In the genomic region with DNA sequence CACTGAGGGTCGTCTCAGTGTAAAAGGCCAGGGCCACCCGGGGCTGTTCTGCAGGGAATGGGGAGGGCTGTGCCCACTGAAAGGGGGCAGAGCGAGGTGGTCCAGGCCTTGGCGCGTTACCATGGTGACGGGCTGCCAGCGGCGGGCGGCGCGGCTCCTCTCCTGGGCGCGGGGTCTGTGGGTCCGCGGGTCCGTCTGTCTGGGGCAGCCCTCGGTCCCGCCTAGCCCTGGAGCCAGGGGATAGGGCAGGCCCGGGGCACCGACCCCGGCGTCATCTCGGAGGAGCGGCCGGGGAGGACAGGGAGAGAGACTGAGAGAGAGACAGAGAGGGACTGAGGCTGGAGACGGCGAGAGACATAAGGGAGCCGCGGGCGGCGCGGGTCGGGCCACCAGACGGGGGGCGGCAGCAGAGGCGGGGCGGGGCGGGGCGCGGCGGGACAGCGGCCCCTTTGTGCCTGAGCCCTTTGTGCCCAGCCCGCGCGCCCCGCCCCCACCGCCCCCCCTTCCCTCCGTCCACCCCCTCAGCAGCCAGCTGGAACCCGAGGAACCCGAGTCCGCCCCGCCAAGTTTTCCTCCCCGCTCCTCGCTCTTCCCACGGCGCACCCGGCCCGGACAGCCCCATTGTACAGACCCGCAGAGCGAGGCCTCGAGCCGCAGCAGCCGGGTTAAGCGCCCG, we compare ENCODE assay signal across 10 cellular contexts. TPM values are rescaled to one million over a fixed set of nuclear protein-coding genes. Genes with fewer than 3 reads are reported as not detected.
DNase-seq lines count a peak whose midpoint lies in the region; ATAC-seq, FAIRE-seq and TF ChIP-seq lines count a peak whose summit lies in the region.
"Had no signal": no experiment of that assay in that cellular context is flagged by ENCODE, and none has a peak within 500 bp of the region (broad histone marks: within the 10 kb centered on the region; RNA-seq: fewer than 3 reads in every experiment).

A gene with protein sequence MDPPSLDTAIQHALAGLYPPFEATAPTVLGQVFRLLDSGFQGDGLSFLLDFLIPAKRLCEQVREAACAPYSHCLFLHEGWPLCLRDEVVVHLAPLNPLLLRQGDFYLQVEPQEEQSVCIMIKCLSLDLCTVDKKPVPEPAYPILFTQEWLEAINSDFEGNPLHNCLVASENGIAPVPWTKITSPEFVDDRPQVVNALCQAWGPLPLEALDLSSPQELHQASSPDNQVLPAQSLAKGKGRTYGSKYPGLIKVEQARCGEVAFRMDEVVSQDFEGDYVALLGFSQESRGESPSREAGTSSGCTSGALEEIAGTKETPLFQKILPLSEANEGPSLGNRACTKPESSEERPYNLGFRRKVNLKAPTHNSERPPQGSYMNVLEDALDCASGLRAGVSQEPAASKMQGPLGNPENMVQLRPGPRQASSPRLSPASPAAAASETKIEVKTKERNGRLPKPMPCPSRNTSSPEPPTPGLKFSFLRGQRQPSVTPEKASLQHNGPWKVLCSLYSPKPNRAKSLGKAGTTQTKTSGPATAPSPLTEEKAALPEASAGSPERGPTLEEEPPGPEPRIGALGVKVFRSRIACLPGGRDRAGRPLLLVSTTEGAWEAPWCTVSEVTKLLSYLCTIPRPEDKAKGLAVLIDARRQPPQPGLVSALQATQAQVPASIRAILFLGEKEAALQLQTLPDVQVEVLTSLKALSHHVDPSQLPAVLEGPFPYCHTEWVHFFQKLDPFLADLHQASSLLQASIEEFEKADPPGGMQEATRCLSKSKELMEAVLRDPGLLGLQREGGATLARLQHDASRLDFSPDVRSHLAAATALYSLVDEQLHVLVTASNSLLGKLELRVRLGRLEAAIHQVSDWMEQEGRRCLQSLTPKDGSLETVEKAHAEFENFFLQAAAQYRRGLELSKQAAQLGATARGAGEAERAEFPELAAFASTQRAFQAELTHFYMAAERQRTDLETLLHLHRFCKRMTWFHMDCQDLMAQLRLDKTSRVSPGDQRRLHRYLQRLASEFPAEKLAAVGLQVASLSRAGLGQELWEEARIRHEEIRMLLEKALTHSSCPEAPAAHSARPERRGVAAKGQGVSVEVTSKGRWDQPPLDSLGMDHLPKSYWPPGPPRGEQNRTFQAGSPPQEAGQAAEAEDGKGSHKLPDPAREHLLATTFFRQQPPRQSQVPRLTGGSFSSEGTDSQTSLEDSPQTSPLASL (minus strand): TSS at position 358 of the 676 bp plus-strand sequence. CDS start 235 bp downstream, at position 123.

- TF ChIP-seq CTCF in PC-3 (conservative IDR thresholded peaks at IDR 0.05; ENCODE audit: low read depth, low read length) (no peak), esophagus muscularis mucosa (IDR thresholded peaks at IDR 0.05) (no peak)

- WGBS in esophagus muscularis mucosa, result 0% methylated on average over 6 of the region's 65 CpGs
- WGBS in mesodermal cell (ENCODE audit: insufficient coverage in 2 of 2), 2 experiments, result 4 to 7% methylated on average over 26 to 27 of the region's 65 CpGs

- TF ChIP-seq EP300 in esophagus muscularis mucosa (IDR thresholded peaks at IDR 0.05), result no peak

- no peak for DNase-seq in PC-3
- no peak for DNase-seq in esophagus muscularis mucosa (ENCODE audit: extremely low spot score)
- no peak for DNase-seq in NCI-H2107 (lab: John Stamatoyannopoulos, UW)
- no peak for DNase-seq in GM12892 (ENCODE audit: insufficient read length)
- no peak for DNase-seq in NCI-H1436 treated with DMSO at 0.1 percent for 48 hours (lab: John Stamatoyannopoulos, UW)
- DNase-seq: amniotic stem cell; stimulated activated CD4-positive, alpha-beta T cell treated with anti-CD3 and anti-CD28 coated beads, Interleukin-2, amount 100 ng/mL, for 24 hours had no signal

- H3K27ac ChIP-seq in PC-3 (ENCODE audit: low read length), result no peak within 1 kb of the TSS
- H3K27ac ChIP-seq in esophagus muscularis mucosa (replicated peaks in 1 of 4), result peak within 1 kb of the TSS; percentile 84 to 89 (median 86)
- no peak within 1 kb of the TSS for H3K27ac ChIP-seq in mesodermal cell (ENCODE audit: low read depth, low read length, severe bottlenecking)
- H3K27ac ChIP-seq in temporal lobe (ENCODE audit: low read depth, low read length), result peak within 1 kb of the TSS; percentile 99

- H3K36me3 ChIP-seq in PC-3 (ENCODE audit: low read depth, low read length) (no peaks in the 10 kb centered on the region), esophagus muscularis mucosa (no peaks in the 10 kb centered on the region), mesodermal cell (ENCODE audit: control insufficient read depth, insufficient read depth, low read length) (no peaks in the 10 kb centered on the region)

- H3K79me2 ChIP-seq in PC-3 (ENCODE audit: low read length), result no peaks in the 10 kb centered on the region

- POLR2A ChIA-PET in PC-3 (lab: Charles Lee; ENCODE audit: unreplicated experiment), result no interaction called here

- H3K9me3 ChIP-seq in PC-3 (ENCODE audit: low read length), result no peaks in the 10 kb centered on the region
- no peaks in the 10 kb centered on the region for H3K9me3 ChIP-seq in esophagus muscularis mucosa
- H3K9me3 ChIP-seq in mesodermal cell (ENCODE audit: control insufficient read depth, low read length), result no peaks in the 10 kb centered on the region

- no peak within 1 kb of the TSS for H3K4me2 ChIP-seq in PC-3 (ENCODE audit: low read length)

- CTCF ChIA-PET in PC-3 (lab: Charles Lee), result no interaction called here

- H3K4me1 ChIP-seq in PC-3 (ENCODE audit: insufficient read depth, low read length) (no peaks in the 10 kb centered on the region), esophagus muscularis mucosa (peaks cover 0 to 38% (median 28%) of the 10 kb centered on the region in 4 donors), mesodermal cell (ENCODE audit: control insufficient read depth, insufficient read depth, low read length, poor library complexity, severe bottlenecking) (peaks cover 4% of the 10 kb centered on the region)

- H3F3A ChIP-seq in PC-3 (ENCODE audit: low read length, unreplicated experiment), result no peaks in the 10 kb centered on the region

- H4K20me1 ChIP-seq in PC-3 (ENCODE audit: low read length), result no peaks in the 10 kb centered on the region

- no peak within 1 kb of the TSS for H3K9ac ChIP-seq in PC-3 (ENCODE audit: low read length)

- H3K27me3 ChIP-seq in PC-3 (ENCODE audit: low read length) (no peaks in the 10 kb centered on the region), esophagus muscularis mucosa (peaks cover 0 to 30% (median 4%) of the 10 kb centered on the region in 4 donors)

- BruUV-seq in PC-3 (replicated peaks; lab: Mats Ljungman, UMichigan), result no TSS peak

- H2AFZ ChIP-seq in PC-3 (ENCODE audit: low read length), result 0 out of 2 replicates have a peak within 1 kb of the TSS, but pooled peaks have one; percentile 19

- FAIRE-seq in GM12892 (lab: Jason Lieb, UNC), result no peak

- intact Hi-C loops in PC-3 (cut with micrococcal nuclease) (no loop called here), esophagus muscularis mucosa (cut with DNase I) (no loop called here)

- H3K9me2 ChIP-seq in PC-3 (replicated peaks; ENCODE audit: low read length), result no peaks in the 10 kb centered on the region

- H3K4me3 ChIP-seq in PC-3 (ENCODE audit: low read length) (no peak within 1 kb of the TSS), esophagus muscularis mucosa (peak within 1 kb of the TSS; percentile 59 to 62 (median 61)), mesodermal cell (ENCODE audit: extremely low read depth, insufficient read depth, low read length, poor library complexity, severe bottlenecking) (peak within 1 kb of the TSS; percentile 22)

- TF ChIP-seq POLR2A in esophagus muscularis mucosa (IDR thresholded peaks at IDR 0.05; ENCODE audit: low read depth), result no peak
- TF ChIP-seq POLR2A in GM12892 (IDR thresholded peaks at IDR 0.05; ENCODE audit: low read depth, low read length), result no peak

- ATAC-seq in PC-3 (no peak), HG03280 (IDR thresholded peaks at IDR 0.05; ENCODE audit: unreplicated experiment) (no peak)

RNA-seq across cellular contexts. Expression of the gene that starts here (rescaled TPM):
- total RNA-seq in PC-3 (2014; rRNA removed) (0.44 and 0.86 TPM in 2 replicates), esophagus muscularis mucosa (10 to 100 TPM in 1 of 4 donors, 1 to 10 TPM in 3; 7.3 to 13.3 (median 8.5) TPM), temporal lobe (2.5 TPM)
- polyA plus RNA-seq in mesodermal cell (2013, experiment 1 of 2), result 4.0 TPM
- polyA plus RNA-seq in mesodermal cell (2013, experiment 2 of 2), result 2.0 TPM
- not detected for polyA plus RNA-seq in GM12892 (2012; ENCODE audit: missing spikeins)

Comparison
In these comparisons a context has a peak if more than half of its experiments do, and no peak if none do; other contexts are left out.
1. H3K27ac ChIP-seq: peak in esophagus muscularis mucosa (4 of 4) and temporal lobe (single experiment); none in PC-3 (single experiment) and mesodermal cell (single experiment).